In the genomic region with DNA sequence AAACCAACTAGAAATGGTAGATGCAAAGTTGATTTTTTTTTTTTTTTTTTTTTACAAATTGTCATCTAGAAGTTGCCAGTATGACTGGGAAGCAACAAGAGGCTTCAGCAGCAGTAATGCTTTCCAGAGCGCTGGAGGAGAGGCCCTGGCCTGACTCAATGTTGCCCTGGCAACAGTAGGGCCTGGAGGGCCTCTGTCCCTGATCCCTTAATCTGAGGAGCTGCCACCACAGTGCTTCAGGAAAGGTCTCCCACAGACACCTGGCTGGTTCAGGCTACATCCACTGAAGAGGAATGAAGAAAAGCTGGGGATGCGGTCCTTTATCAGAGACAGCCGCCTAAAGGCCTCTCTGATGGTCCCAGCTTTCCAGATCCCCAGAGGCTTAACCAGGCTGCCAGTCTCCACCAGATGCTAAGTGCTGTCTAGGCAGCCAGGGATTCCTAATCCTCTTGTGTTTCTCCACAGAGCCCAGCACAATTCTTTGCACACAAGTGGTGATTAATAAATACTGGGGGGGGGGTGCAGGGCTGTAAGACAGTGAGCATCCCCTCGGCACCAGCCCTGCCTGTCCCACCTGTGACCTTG, we compare ENCODE assay signal across 12 cellular contexts.
"Had no signal": no experiment of that assay in that cellular context is flagged by ENCODE, and none has a peak within 500 bp of the region (broad histone marks: within the 10 kb centered on the region; RNA-seq: fewer than 3 reads in every experiment).

No MANE protein-coding gene starts in this region.

- H3K27ac Mint-ChIP-seq: activated CD4-positive, alpha-beta memory T cell treated with anti-CD3 and anti-CD28 coated beads for 36 hours; activated naive CD8-positive, alpha-beta T cell treated with anti-CD3 and anti-CD28 coated beads, Interleukin-2, amount 10 ng/mL, durations not matched to agents 7 days and 5 days; stimulated activated memory B cell treated with anti-CD40 and anti-IgM and Interleukin-4, amounts not matched to agents 10 μg/mL and 1 μg/mL and 100 μg/mL, for 72 hours had no signal

- ATAC-seq: activated T-cell treated with anti-CD3 and anti-CD28 coated beads, Interleukin-2, amount 50 U/mL, for 4 hours; gastroesophageal sphincter; lower lobe of right lung; naive thymus-derived CD4-positive, alpha-beta T cell; stimulated activated memory B cell treated with anti-CD40 and anti-IgM and Interleukin-4, amounts not matched to agents 10 μg/mL and 1 μg/mL and 100 μg/mL, for 72 hours had no signal

- H3K4me3 Mint-ChIP-seq: activated CD4-positive, alpha-beta memory T cell treated with anti-CD3 and anti-CD28 coated beads for 36 hours; activated naive CD8-positive, alpha-beta T cell treated with anti-CD3 and anti-CD28 coated beads, Interleukin-2, amount 10 ng/mL, durations not matched to agents 7 days and 5 days; activated T-cell treated with anti-CD3 and anti-CD28 coated beads, Interleukin-2, amount 50 U/mL, for 4 hours; naive thymus-derived CD4-positive, alpha-beta T cell; stimulated activated memory B cell treated with anti-CD40 and anti-IgM and Interleukin-4, amounts not matched to agents 10 μg/mL and 1 μg/mL and 100 μg/mL, for 72 hours had no signal

- H3K27me3 Mint-ChIP-seq: activated CD4-positive, alpha-beta memory T cell treated with anti-CD3 and anti-CD28 coated beads for 36 hours; stimulated activated memory B cell treated with anti-CD40 and anti-IgM and Interleukin-4, amounts not matched to agents 10 μg/mL and 1 μg/mL and 100 μg/mL, for 72 hours had no signal

- H3K9me3 Mint-ChIP-seq: activated CD4-positive, alpha-beta memory T cell treated with anti-CD3 and anti-CD28 coated beads for 36 hours; activated naive CD8-positive, alpha-beta T cell treated with anti-CD3 and anti-CD28 coated beads, Interleukin-2, amount 10 ng/mL, durations not matched to agents 7 days and 5 days; activated T-cell treated with anti-CD3 and anti-CD28 coated beads, Interleukin-2, amount 50 U/mL, for 4 hours; stimulated activated memory B cell treated with anti-CD40 and anti-IgM and Interleukin-4, amounts not matched to agents 10 μg/mL and 1 μg/mL and 100 μg/mL, for 72 hours had no signal

- DNase-seq: activated CD4-positive, alpha-beta memory T cell treated with anti-CD3 and anti-CD28 coated beads for 36 hours; activated gamma-delta T cell treated with Interleukin-2 at 50 U/mL for 16 hours; activated naive CD8-positive, alpha-beta T cell treated with anti-CD3 and anti-CD28 coated beads, Interleukin-2, amount 10 ng/mL, durations not matched to agents 7 days and 5 days; activated T-cell treated with anti-CD3 and anti-CD28 coated beads, Interleukin-2, amount 50 U/mL, for 4 hours; effector CD4-positive, alpha-beta T cell; kidney; lower lobe of right lung; naive thymus-derived CD4-positive, alpha-beta T cell; T-helper 9 cell; tibial artery had no signal
